22 cellular contexts compared by ENCODE assay signal in the genomic region with DNA sequence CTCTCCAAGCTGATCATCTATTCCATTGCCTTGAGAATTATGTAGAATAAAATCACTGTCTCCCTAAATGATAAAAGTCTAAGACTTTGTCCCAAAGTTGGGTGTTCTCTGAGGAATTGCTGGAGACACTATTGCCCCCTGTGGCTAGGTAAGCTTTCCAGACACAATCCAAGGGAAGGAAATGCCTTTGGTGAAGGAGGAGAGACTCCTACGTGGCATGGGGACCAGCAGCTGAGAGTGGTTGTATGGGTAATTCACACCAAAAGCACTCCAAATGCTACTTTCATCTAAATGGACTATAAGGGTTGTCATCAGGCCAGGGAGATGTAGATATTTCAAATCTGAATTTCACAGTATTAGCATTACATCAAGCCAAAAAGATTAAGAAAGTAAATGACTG.
DNase-seq lines count a peak whose midpoint lies in the region; ATAC-seq, FAIRE-seq and TF ChIP-seq lines count a peak whose summit lies in the region.
"Had no signal": no experiment of that assay in that cellular context is flagged by ENCODE, and none has a peak within 500 bp of the region (broad histone marks: within the 10 kb centered on the region; RNA-seq: fewer than 3 reads in every experiment).

No MANE protein-coding gene starts in this region.

- H2BK20ac ChIP-seq in IMR-90 (ENCODE audit: low read depth, low read length) = peak overlapping the region; percentile 96

- H4K20me1 ChIP-seq in IMR-90 (ENCODE audit: insufficient read depth, low read length) = no peaks in the 10 kb centered on the region
- H4K20me1 ChIP-seq: BLaER1 treated with 17β-estradiol and CSF1 and Interleukin-3, amounts not matched to agents 10 nM and 100 nM had no signal

- peak overlapping the region; percentile 84 for H3K23ac ChIP-seq in IMR-90 (ENCODE audit: low read depth, low read length)

- H4K91ac ChIP-seq in IMR-90 (ENCODE audit: insufficient read depth, low read depth, low read length) = peak overlapping the region; percentile 99

- H2BK15ac ChIP-seq in IMR-90 (ENCODE audit: low read depth, low read length) = peak overlapping the region; percentile 94

- peaks cover 38% of the 10 kb centered on the region for H3K4me1 Mint-ChIP-seq in mesothelial cell of epicardium

- no peak for TF ChIP-seq RAD21 in A549 (conservative IDR thresholded peaks at IDR 0.05 in 1 of 2, IDR thresholded peaks at IDR 0.05 in 1 of 2)
- no peak for TF ChIP-seq RAD21 in IMR-90 (IDR thresholded peaks at IDR 0.05; ENCODE audit: low read length)

- 87% methylated on average over 1 of the region's 1 CpG for WGBS in A549 (ENCODE audit: missing lambda C conversion rate)
- WGBS in IMR-90 (ENCODE audit: extremely low coverage in 2 of 2, insufficient read length in 1 of 2), 2 experiments = no CpG with 5 or more reads among the region's 1 CpG

- no peak for TF ChIP-seq CTCF in A549 (IDR thresholded peaks at IDR 0.05)
- TF ChIP-seq CTCF in IMR-90 (conservative IDR thresholded peaks at IDR 0.05; ENCODE audit: low read depth, low read length) = no peak
- TF ChIP-seq CTCF in mesothelial cell of epicardium (IDR thresholded peaks at IDR 0.05; ENCODE audit: unreplicated experiment) = no peak
- no peak for TF ChIP-seq CTCF in ascending aorta (IDR thresholded peaks at IDR 0.05)

- peak overlapping the region; percentile 98 for H3K4ac ChIP-seq in IMR-90 (ENCODE audit: low read depth, low read length)

- CTCF ChIA-PET in A549 (lab: Yijun Ruan, JAX) = interaction anchor here (0.6 to 3.3 kb wide), 5 partner anchors 270 to 481 kb away, joined by 3 to 20 read pairs (median 3); partner anchors contain the start of gene THBS1
- CTCF ChIA-PET in IMR-90 (lab: Yijun Ruan, JAX) = interaction anchor here (0.6 to 1.5 kb wide), 7 partner anchors 45 to 716 kb away, joined by 3 to 9 read pairs (median 4); no protein-coding TSS in a partner anchor

- peak overlapping the region; percentile 91 for H3K18ac ChIP-seq in IMR-90 (ENCODE audit: low read depth, low read length)

- H4K8ac ChIP-seq in IMR-90 (ENCODE audit: low read depth in 2 of 2, low read length in 2 of 2) = peak overlapping the region; percentile 88 to 95

- peak overlapping the region; percentile 66 for H2AK9ac ChIP-seq in IMR-90 (replicated peaks; ENCODE audit: low read depth, low read length, poor library complexity)

- peaks cover 12% of the 10 kb centered on the region for H3K9me1 ChIP-seq in IMR-90 (ENCODE audit: insufficient read depth, low read length)

- peak overlapping the region; percentile 94 for H4K5ac ChIP-seq in IMR-90 (ENCODE audit: low read depth, low read length)

- H3K4me3 Mint-ChIP-seq in mesothelial cell of epicardium = no peak overlapping the region
- H3K4me3 Mint-ChIP-seq: GM23338 had no signal

- peak overlapping the region; percentile 67 for H3K56ac ChIP-seq in IMR-90 (ENCODE audit: extremely low read depth, insufficient read depth, low read length)

- no peak for ATAC-seq in A549
- ATAC-seq in IMR-90 (ENCODE audit: low read depth) = peak; percentile 31
- no peak for ATAC-seq in HG02798 (IDR thresholded peaks at IDR 0.05; ENCODE audit: poor library complexity, unreplicated experiment)
- ATAC-seq in GM21360 (IDR thresholded peaks at IDR 0.05; ENCODE audit: unreplicated experiment) = no peak
- ATAC-seq: GM12878, GM23338, HepG2 had no signal

- H3K27me3 ChIP-seq in IMR-90 (ENCODE audit: control insufficient read depth, insufficient read depth, low read length) (no peaks in the 10 kb centered on the region), ascending aorta (no peaks in the 10 kb centered on the region)
- H3K27me3 ChIP-seq: BLaER1 treated with 17β-estradiol and CSF1 and Interleukin-3, amounts not matched to agents 10 nM and 100 nM; MG63 had no signal

- no peak for FAIRE-seq in A549 (lab: Jason Lieb, UNC)
- FAIRE-seq: GM12878, HepG2 had no signal

- H3K4me1 ChIP-seq in A549 (peaks cover 36% of the 10 kb centered on the region), IMR-90 (ENCODE audit: control insufficient read depth, insufficient read depth, low read length) (peaks cover 20% of the 10 kb centered on the region), ascending aorta (no peaks in the 10 kb centered on the region)
- H3K4me1 ChIP-seq: BLaER1 treated with 17β-estradiol and CSF1 and Interleukin-3, amounts not matched to agents 10 nM and 100 nM had no signal

- H2AFZ ChIP-seq in IMR-90 (replicated peaks; ENCODE audit: low read length, poor library complexity) = no peak overlapping the region
- H2AFZ ChIP-seq: GM23338 had no signal

- no peak overlapping the region; the same call in 2 of the 3 replicates for H3K4me2 ChIP-seq in A549
- no peak overlapping the region; the same call in 1 of the 2 replicates for H3K4me2 ChIP-seq in IMR-90 (ENCODE audit: low read depth, low read length)
- H3K4me2 ChIP-seq: BLaER1 treated with 17β-estradiol and CSF1 and Interleukin-3, amounts not matched to agents 10 nM and 100 nM; GM23338; KMS-11 had no signal

- H3K27me3 Mint-ChIP-seq in mesothelial cell of epicardium (ENCODE audit: low read depth) = no peaks in the 10 kb centered on the region

- H3K14ac ChIP-seq in IMR-90 (replicated peaks; ENCODE audit: low read depth, low read length) = peak overlapping the region; percentile 88

- TF ChIP-seq POLR2A in A549 (IDR thresholded peaks at IDR 0.05; ENCODE audit: low read length) (no peak), IMR-90 (IDR thresholded peaks at IDR 0.05; ENCODE audit: low read depth, low read length) (no peak)

- H3K9me3 Mint-ChIP-seq in mesothelial cell of epicardium = no peaks in the 10 kb centered on the region
- H3K9me3 Mint-ChIP-seq: GM23338 had no signal

- POLR2A ChIA-PET in A549 (lab: Yijun Ruan, JAX) (interaction anchor here (1.4 kb wide), 1 partner anchor 400 kb away, joined by 3 read pairs; no protein-coding TSS in a partner anchor), IMR-90 (lab: Charles Lee; ENCODE audit: unreplicated experiment) (interaction anchor here (0.6 to 2.6 kb wide), 3 partner anchors 129 to 403 kb away, joined by 3 to 14 read pairs (median 6); partner anchors contain the start of gene THBS1)

- peak overlapping the region; percentile 90 for H3K27ac Mint-ChIP-seq in mesothelial cell of epicardium
- H3K27ac Mint-ChIP-seq: GM23338 had no signal

- in situ Hi-C loops in IMR-90 (cut with MboI; ENCODE audit: low sequenced_read_pairs) = loop anchor here (10.0 kb wide), 1 partner anchor 295 kb away; no protein-coding TSS in a partner anchor

- H2BK5ac ChIP-seq in IMR-90 (ENCODE audit: low read depth, low read length, poor library complexity, severe bottlenecking) = peak overlapping the region; percentile 88

- dilution Hi-C loops in IMR-90 (cut with HindIII; ENCODE audit: low sequenced_read_pairs, unreplicated experiment) = no loop called here

- no peaks in the 10 kb centered on the region for H3K36me3 Mint-ChIP-seq in mesothelial cell of epicardium

- no peak for TF ChIP-seq EP300 in A549 (IDR thresholded peaks at IDR 0.05)

- peak overlapping the region; percentile 92 for H2AK5ac ChIP-seq in IMR-90 (ENCODE audit: low read depth, low read length)

- DNase-seq in A549 (ENCODE audit: low read depth in 1 of 2, low spot score in 1 of 2) (no peak), IMR-90 (peak; percentile 36), epithelial cell of prostate (ENCODE audit: low read depth, low spot score) (no peak), mesothelial cell of epicardium (ENCODE audit: low spot score in 2 of 2, unreplicated experiment in 2 of 2) (no peak), ascending aorta (ENCODE audit: low spot score in 2 of 2) (no peak), hepatic stellate cell (ENCODE audit: low spot score) (no peak)
- DNase-seq: DMS79 treated with DMSO at 0.1 percent for 48 hours, GDM1, MG63, NCI-H1092, NCI-H146, NCI-H2081, NCI-H510A, NCI-H82 had no signal

- H3K9ac ChIP-seq in IMR-90 (ENCODE audit: low read depth, low read length) = peak overlapping the region; percentile 57
- H3K9ac ChIP-seq: BLaER1 treated with 17β-estradiol and CSF1 and Interleukin-3, amounts not matched to agents 10 nM and 100 nM; KMS-11 had no signal

- H3K36me3 ChIP-seq in IMR-90 (ENCODE audit: control insufficient read depth, insufficient read depth, low read length) (no peaks in the 10 kb centered on the region), ascending aorta (no peaks in the 10 kb centered on the region)
- H3K36me3 ChIP-seq: BLaER1 treated with 17β-estradiol and CSF1 and Interleukin-3, amounts not matched to agents 10 nM and 100 nM; MG63 had no signal

- peak overlapping the region; percentile 95 for H2BK120ac ChIP-seq in IMR-90 (ENCODE audit: low read depth, low read length)

- H3K4me3 ChIP-seq in A549 (no peak overlapping the region), IMR-90 (ENCODE audit: insufficient read depth, low read depth, low read length) (no peak overlapping the region), ascending aorta (no peak overlapping the region)
- H3K4me3 ChIP-seq: BLaER1 treated with 17β-estradiol and CSF1 and Interleukin-3, amounts not matched to agents 10 nM and 100 nM; GM12878; GM23338; MG63 had no signal

- no TSS peak for BruUV-seq in IMR-90 (replicated peaks; lab: Mats Ljungman, UMichigan)

- H3K9me3 ChIP-seq in A549 = peaks cover 7% of the 10 kb centered on the region; the same call in 2 of the 3 replicates
- H3K9me3 ChIP-seq in IMR-90 (ENCODE audit: control insufficient read depth, insufficient read depth, low read length) = no peaks in the 10 kb centered on the region
- no peaks in the 10 kb centered on the region for H3K9me3 ChIP-seq in ascending aorta
- H3K9me3 ChIP-seq: BLaER1 treated with 17β-estradiol and CSF1 and Interleukin-3, amounts not matched to agents 10 nM and 100 nM; MG63 had no signal

- peaks cover 0 to 4% of the 10 kb centered on the region in 2 experiments; a peak in 1 of 4 replicates for H3K79me1 ChIP-seq in IMR-90 (ENCODE audit: low read depth in 1 of 2, low read length in 2 of 2)

- H3K27ac ChIP-seq in A549 (peak overlapping the region; percentile 68 to 80), IMR-90 (ENCODE audit: insufficient read depth, low read length) (peak overlapping the region; percentile 95), epithelial cell of prostate (peak overlapping the region; percentile 8), ascending aorta (no peak overlapping the region)
- H3K27ac ChIP-seq: 22Rv1; BLaER1 treated with 17β-estradiol and CSF1 and Interleukin-3, amounts not matched to agents 10 nM and 100 nM; KMS-11 had no signal

- intact Hi-C loops in IMR-90 (cut with micrococcal nuclease) (loop anchor here (1.0 to 10.0 kb wide), 7 partner anchors 99 to 575 kb away; no protein-coding TSS in a partner anchor), ascending aorta (cut with DNase I) (no loop called here)

TF ChIP-seq in A549, 52 proteins besides CTCF, POLR2A, EP300 and RAD21 (continues in another document):
- TF ChIP-seq HOXB13 (CRISPR knock-in tag; IDR thresholded peaks at IDR 0.05; ENCODE audit: low read depth) = no peak
- no peak for TF ChIP-seq BHLHE40 (IDR thresholded peaks at IDR 0.05; ENCODE audit: low read depth, low read length)
- TF ChIP-seq RARB (CRISPR knock-in tag; IDR thresholded peaks at IDR 0.05) = no peak
- TF ChIP-seq TP53 (CRISPR knock-in tag; IDR thresholded peaks at IDR 0.05) = no peak
- no peak for TF ChIP-seq KDM5A (IDR thresholded peaks at IDR 0.05)

TF ChIP-seq in IMR-90, 13 proteins besides CTCF, POLR2A, EP300 and RAD21:
- no peak for TF ChIP-seq FOS (IDR thresholded peaks at IDR 0.05; ENCODE audit: low read depth, low read length)
- no peak for TF ChIP-seq MXI1 (IDR thresholded peaks at IDR 0.05; ENCODE audit: borderline replicate concordance, low read depth, low read length)

Comparison
In these comparisons a context has a peak if more than half of its experiments do, and no peak if none do; other contexts are left out.
1. H3K27ac ChIP-seq: peak in A549 (2 of 2), IMR-90 (single experiment) and epithelial cell of prostate (single experiment); none in ascending aorta (0 of 2).